Comparison of ENCODE assay signal across 12 cellular contexts in genomic region chr17:27226611-27227234, GRCh38.
DNase-seq lines count a peak whose midpoint lies in the region; ATAC-seq and TF ChIP-seq lines count a peak whose summit lies in the region.
"Had no signal": no experiment of that assay in that cellular context is flagged by ENCODE, and none has a peak within 500 bp of the region (broad histone marks: within the 10 kb centered on the region; RNA-seq: fewer than 3 reads in every experiment).

No MANE protein-coding gene starts in this region.

- H2BK120ac ChIP-seq in mesenchymal stem cell (ENCODE audit: low read depth, low read length) = no peak overlapping the region

- intact Hi-C loops in heart right ventricle (cut with DNase I) = loop anchor here in 1 of 10 donors (10.0 kb wide), 1 partner anchor 168 kb away; no protein-coding TSS in a partner anchor

- H3K27ac ChIP-seq in mesenchymal stem cell (ENCODE audit: low read length, poor library complexity, severe bottlenecking) (no peak overlapping the region), heart right ventricle (no peak overlapping the region)
- H3K27ac ChIP-seq: psoas muscle had no signal

- no peaks in the 10 kb centered on the region for H3K36me3 ChIP-seq in mesenchymal stem cell (ENCODE audit: control insufficient read depth in 1 of 2, insufficient read depth in 2 of 2, low read depth in 1 of 2, low read length in 2 of 2)
- no peaks in the 10 kb centered on the region for H3K36me3 ChIP-seq in heart right ventricle

- H3K79me1 ChIP-seq in mesenchymal stem cell (replicated peaks; ENCODE audit: low read length, poor library complexity, severe bottlenecking) = no peaks in the 10 kb centered on the region

- 75% methylated on average over 3 of the region's 4 CpGs for WGBS in mesenchymal stem cell
- 89 to 90% methylated on average over 4 of the region's 4 CpGs for WGBS in heart right ventricle, 2 donors

- H3K23ac ChIP-seq in mesenchymal stem cell (ENCODE audit: low read length in 2 of 2) = no peak overlapping the region

- H4K91ac ChIP-seq in mesenchymal stem cell (ENCODE audit: low read length) = no peak overlapping the region

- H3K4me2 ChIP-seq in mesenchymal stem cell (ENCODE audit: low read length, poor library complexity, severe bottlenecking) = no peak overlapping the region

- H2BK15ac ChIP-seq in mesenchymal stem cell (ENCODE audit: low read depth, poor library complexity, severe bottlenecking) = no peak overlapping the region

- H3K9ac ChIP-seq in mesenchymal stem cell (ENCODE audit: low read length) = peak overlapping the region; percentile 38

- DNase-seq in EL = peak; percentile 51
- peak; percentile 20 for DNase-seq in RPMI7951 (ENCODE audit: low read depth)
- DNase-seq in epithelial cell of proximal tubule (ENCODE audit: low read depth) = peak; percentile 54
- DNase-seq in mesenchymal stem cell = peak; percentile 65
- DNase-seq in T-helper 2 cell = no peak
- no peak for DNase-seq in stimulated activated naive CD4-positive, alpha-beta T cell (lab: John Stamatoyannopoulos, UW)
- DNase-seq in heart right ventricle = no peak
- DNase-seq: CD8-positive, alpha-beta T cell; effector memory CD8-positive, alpha-beta T cell; psoas muscle; stimulated activated CD4-positive, alpha-beta T cell treated with anti-CD3 and anti-CD28 coated beads, Interleukin-4, amount 100 ng/mL, for 4 hours had no signal

- H3K4me3 ChIP-seq in epithelial cell of proximal tubule (ENCODE audit: low read depth, low read length) (no peak overlapping the region), mesenchymal stem cell (ENCODE audit: insufficient read depth in 1 of 2, low read depth in 1 of 2, low read length in 2 of 2) (no peak overlapping the region), heart right ventricle (no peak overlapping the region)
- H3K4me3 ChIP-seq: psoas muscle had no signal

- peaks cover 3% of the 10 kb centered on the region for H3K9me3 ChIP-seq in mesenchymal stem cell (ENCODE audit: control insufficient read depth, low read length)
- peaks cover 0 to 11% (median 0%) of the 10 kb centered on the region in 11 donors for H3K9me3 ChIP-seq in heart right ventricle

- no peaks in the 10 kb centered on the region for H3K27me3 ChIP-seq in mesenchymal stem cell (ENCODE audit: control insufficient read depth in 1 of 2, insufficient read depth in 1 of 2, low read length in 2 of 2)
- H3K27me3 ChIP-seq in heart right ventricle = peaks cover 0 to 10% (median 0%) of the 10 kb centered on the region in 7 donors

- H3K4me1 ChIP-seq in mesenchymal stem cell (ENCODE audit: control insufficient read depth, insufficient read depth, low read depth, low read length) (peaks cover 2% of the 10 kb centered on the region), heart right ventricle (no peaks in the 10 kb centered on the region)
- H3K4me1 ChIP-seq: psoas muscle had no signal

- no peak overlapping the region for H2BK12ac ChIP-seq in mesenchymal stem cell (ENCODE audit: low read length in 2 of 2)

- H2AK5ac ChIP-seq in mesenchymal stem cell (ENCODE audit: low read length, severe bottlenecking) = no peak overlapping the region

- no peak overlapping the region for H3K4ac ChIP-seq in mesenchymal stem cell (ENCODE audit: low read depth in 1 of 2, low read length in 2 of 2)

- ATAC-seq in GM18511 (IDR thresholded peaks at IDR 0.05; ENCODE audit: unreplicated experiment) = no peak
- ATAC-seq in heart right ventricle = no peak
- ATAC-seq: CD8-positive, alpha-beta T cell; effector memory CD8-positive, alpha-beta T cell; psoas muscle had no signal

- no peak overlapping the region for H4K8ac ChIP-seq in mesenchymal stem cell (ENCODE audit: low read length)

- no peak overlapping the region for H3K14ac ChIP-seq in mesenchymal stem cell (ENCODE audit: low read length in 2 of 2)

- no peak for TF ChIP-seq CTCF in epithelial cell of proximal tubule (conservative IDR thresholded peaks at IDR 0.05; ENCODE audit: low read depth, low read length)
- TF ChIP-seq CTCF in heart right ventricle (IDR thresholded peaks at IDR 0.05) = no peak

- H2AFZ ChIP-seq in mesenchymal stem cell (ENCODE audit: low read depth, low read length) = no peak overlapping the region

- no peak overlapping the region for H3K18ac ChIP-seq in mesenchymal stem cell (ENCODE audit: low read depth in 1 of 2, low read length in 2 of 2)

- H2BK5ac ChIP-seq in mesenchymal stem cell (ENCODE audit: low read depth, low read length, poor library complexity, severe bottlenecking) = no peak overlapping the region

Comparison
In these comparisons a context has a peak if more than half of its experiments do, and no peak if none do; other contexts are left out.
1. DNase-seq: peak in EL (single experiment), RPMI7951 (single experiment), epithelial cell of proximal tubule (single experiment) and mesenchymal stem cell (single experiment); none in T-helper 2 cell (0 of 5), stimulated activated naive CD4-positive, alpha-beta T cell (0 of 6) and heart right ventricle (0 of 2).